8 cellular contexts compared by ENCODE assay signal in genomic region chr13:26221399-26221720, GRCh38. TPM values are rescaled to one million over a fixed set of nuclear protein-coding genes. Genes with fewer than 3 reads are reported as not detected.
A peak's percentile ranks its signal among the peaks of the same experiment; 100 is the strongest.
DNase-seq lines count a peak whose midpoint lies in the region; ATAC-seq and TF ChIP-seq lines count a peak whose summit lies in the region.

No MANE protein-coding gene starts in this region.

- H3K27me3 Mint-ChIP-seq in CD14-positive monocyte (ENCODE audit: low read depth in 3 of 3) = peaks cover 2 to 4% (median 3%) of the 10 kb centered on the region in 3 donors
- H3K27me3 Mint-ChIP-seq in effector memory CD8-positive, alpha-beta T cell = peaks cover 3 to 10% of the 10 kb centered on the region in 2 donors
- no peaks in the 10 kb centered on the region for H3K27me3 Mint-ChIP-seq in naive thymus-derived CD8-positive, alpha-beta T cell

- peak overlapping the region; percentile 98 to 100 for H3K4me3 Mint-ChIP-seq in CD14-positive monocyte
- peak overlapping the region; percentile 96 to 99 for H3K4me3 Mint-ChIP-seq in effector memory CD8-positive, alpha-beta T cell
- peak overlapping the region; percentile 91 to 100 (median 98) for H3K4me3 Mint-ChIP-seq in naive thymus-derived CD8-positive, alpha-beta T cell

- peak overlapping the region; percentile 94 to 99 (median 98) for H3K27ac Mint-ChIP-seq in CD14-positive monocyte
- peak overlapping the region; percentile 96 to 98 for H3K27ac Mint-ChIP-seq in effector memory CD8-positive, alpha-beta T cell
- peak overlapping the region; percentile 92 to 100 (median 100) for H3K27ac Mint-ChIP-seq in naive thymus-derived CD8-positive, alpha-beta T cell

- peak overlapping the region; percentile 86 for H3K4me3 ChIP-seq in NB4 (ENCODE audit: low read depth, low read length)

- POLR2A ChIA-PET in naive thymus-derived CD8-positive, alpha-beta T cell (lab: Charles Lee) = interaction anchor here (0.8 to 4.2 kb wide), 5 partner anchors 11 to 824 kb away, joined by 3 to 48 read pairs (median 4); partner anchors contain the start of gene CDK8

- no peaks in the 10 kb centered on the region for H3K9me3 Mint-ChIP-seq in CD14-positive monocyte
- peaks cover 0 to 8% of the 10 kb centered on the region in 2 donors for H3K9me3 Mint-ChIP-seq in effector memory CD8-positive, alpha-beta T cell
- H3K9me3 Mint-ChIP-seq in naive thymus-derived CD8-positive, alpha-beta T cell = peaks cover 0 to 7% (median 0%) of the 10 kb centered on the region in 9 donors

- TF ChIP-seq CTCF in CD14-positive monocyte (IDR thresholded peaks at IDR 0.05) (no peak), NB4 (IDR thresholded peaks at IDR 0.05; ENCODE audit: low read depth, low read length) (no peak)

- H3K4me1 Mint-ChIP-seq in CD14-positive monocyte = peaks cover 27% of the 10 kb centered on the region
- peaks cover 29 to 30% of the 10 kb centered on the region in 2 donors for H3K4me1 Mint-ChIP-seq in effector memory CD8-positive, alpha-beta T cell (ENCODE audit: low read depth in 2 of 2)
- H3K4me1 Mint-ChIP-seq in naive thymus-derived CD8-positive, alpha-beta T cell = peaks cover 9 to 43% (median 41%) of the 10 kb centered on the region in 4 donors

- peak; percentile 29 for ATAC-seq in GM21447 (IDR thresholded peaks at IDR 0.05; ENCODE audit: unreplicated experiment)
- peak; percentile 7 for ATAC-seq in effector memory CD8-positive, alpha-beta T cell (replicated peaks)
- peak in 1 of 2 donors; percentile 6 for ATAC-seq in naive thymus-derived CD8-positive, alpha-beta T cell

- DNase-seq in CD14-positive monocyte (ENCODE audit: low spot score) = no peak
- DNase-seq in NB4 (ENCODE audit: low read depth) = no peak
- DNase-seq in effector memory CD8-positive, alpha-beta T cell = no peak
- DNase-seq in naive thymus-derived CD8-positive, alpha-beta T cell = no peak
- DNase-seq in globus pallidus (ENCODE audit: low spot score) = no peak
- DNase-seq in hypothalamus (lab: John Stamatoyannopoulos, UW) = no peak
- DNase-seq in NCI-H774 (lab: John Stamatoyannopoulos, UW) = no peak

- intact Hi-C loops in CD14-positive monocyte (cut with micrococcal nuclease) = loop anchor here in 1 of 2 donors (5.0 kb wide), 1 partner anchor 34 kb away; no protein-coding TSS in a partner anchor

- H3K36me3 Mint-ChIP-seq in CD14-positive monocyte = peaks cover 24 to 32% of the 10 kb centered on the region in 2 donors
- peaks cover 51% of the 10 kb centered on the region for H3K36me3 Mint-ChIP-seq in effector memory CD8-positive, alpha-beta T cell (ENCODE audit: insufficient read depth)
- peaks cover 0 to 30% (median 17%) of the 10 kb centered on the region in 3 donors for H3K36me3 Mint-ChIP-seq in naive thymus-derived CD8-positive, alpha-beta T cell

- no peak for TF ChIP-seq POLR2A in NB4 (IDR thresholded peaks at IDR 0.05; ENCODE audit: extremely low read depth, insufficient read length)

RNA-seq across cellular contexts. Expression of gene RNF6, which starts 0.8 kb away (rescaled TPM):
- 10 to 100 TPM; 15.0 to 20.3 TPM for polyA plus RNA-seq in CD14-positive monocyte
- 10 to 100 TPM; 49.4 to 52.3 TPM for total RNA-seq in naive thymus-derived CD8-positive, alpha-beta T cell
- polyA plus RNA-seq in naive thymus-derived CD8-positive, alpha-beta T cell = 10 to 100 TPM; 23.8 to 40.1 (median 25.2) TPM

RNA-seq across cellular contexts. Expression of gene CDK8, which starts 32.6 kb away (rescaled TPM):
- 1 to 10 TPM; 3.0 to 3.3 TPM for polyA plus RNA-seq in CD14-positive monocyte
- 10 to 100 TPM; 11.4 to 12.3 TPM for total RNA-seq in naive thymus-derived CD8-positive, alpha-beta T cell
- 1 to 10 TPM; 4.7 to 7.1 (median 6.8) TPM for polyA plus RNA-seq in naive thymus-derived CD8-positive, alpha-beta T cell
